Comparison of ENCODE assay signal across 25 cellular contexts in the genomic region with DNA sequence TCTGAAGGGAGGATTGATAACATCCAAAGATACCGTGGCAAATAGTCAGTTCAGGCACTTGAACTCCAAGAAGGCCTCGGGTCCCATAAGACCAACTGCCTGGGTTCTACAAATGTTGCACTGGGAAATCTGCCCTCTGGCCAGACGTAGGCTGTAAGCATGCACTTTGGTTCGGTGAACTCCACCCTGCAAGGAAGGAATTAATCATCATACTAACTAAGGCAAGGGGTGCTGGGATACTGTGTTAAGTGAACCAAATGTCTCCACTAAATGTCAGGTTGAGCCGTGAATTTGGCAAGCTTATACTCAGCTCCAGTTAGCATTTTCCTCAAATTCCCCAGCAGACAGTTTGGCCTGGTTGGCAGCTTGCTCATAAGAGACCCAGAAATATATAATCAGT.
DNase-seq lines count a peak whose midpoint lies in the region; ATAC-seq, FAIRE-seq and TF ChIP-seq lines count a peak whose summit lies in the region.
"Had no signal": no experiment of that assay in that cellular context is flagged by ENCODE, and none has a peak within 500 bp of the region (broad histone marks: within the 10 kb centered on the region; RNA-seq: fewer than 3 reads in every experiment).

No MANE protein-coding gene starts in this region.

- no peak for FAIRE-seq in kidney (lab: Jason Lieb, UNC)
- FAIRE-seq: GM12892, GM19239, H1 had no signal

- intact Hi-C loops in right cardiac atrium (cut with DNase I) = no loop called here
- intact Hi-C loops in heart left ventricle (cut with DNase I) = no loop called here
- intact Hi-C loops in kidney (cut with DNase I) = no loop called here
- intact Hi-C loops in lower lobe of right lung (cut with DNase I) = no loop called here

- TF ChIP-seq CTCF in heart left ventricle (IDR thresholded peaks at IDR 0.05) = no peak
- no peak for TF ChIP-seq CTCF in kidney (IDR thresholded peaks at IDR 0.05; ENCODE audit: borderline replicate concordance, extremely low read depth, insufficient read depth)
- no peak for TF ChIP-seq CTCF in retinal pigment epithelial cell (conservative IDR thresholded peaks at IDR 0.05; ENCODE audit: low read depth, low read length)
- no peak for TF ChIP-seq CTCF in foreskin fibroblast (IDR thresholded peaks at IDR 0.05; ENCODE audit: low read depth, low read length)
- TF ChIP-seq CTCF in lower lobe of right lung (IDR thresholded peaks at IDR 0.05) = no peak

- WGBS in right cardiac atrium = 51% methylated on average over 5 of the region's 5 CpGs
- 59 to 69% (median 63%) methylated on average over 5 of the region's 5 CpGs for WGBS in heart left ventricle, 4 donors

- DNase-seq in right cardiac atrium = peak in 2 of 3 donors; percentile 32 to 36
- DNase-seq in heart left ventricle = no peak
- DNase-seq in kidney = no peak
- DNase-seq in retinal pigment epithelial cell (ENCODE audit: low read depth) = peak; percentile 16
- DNase-seq in DMS 273 treated with DMSO at 0.1 percent for 48 hours (lab: John Stamatoyannopoulos, UW) = no peak
- DNase-seq in foreskin fibroblast = no peak
- DNase-seq in lower lobe of right lung = no peak
- DNase-seq: 8988T; ACHN; BE2C; CD8-positive, alpha-beta memory T cell; DMS79 treated with DMSO at 0.1 percent for 48 hours; HCEC 1CT; KBM-7; MV-4-11; NCI-H1105; NCI-H1436 treated with DMSO at 0.1 percent for 48 hours; NCI-H187 treated with DMSO at 0.1 percent for 48 hours; NCI-H2107; NCI-H524 treated with DMSO at 0.1 percent for 48 hours; NCI-H774 had no signal

- no peaks in the 10 kb centered on the region for H3K4me1 ChIP-seq in right cardiac atrium (ENCODE audit: control insufficient read depth, insufficient read depth, low read length)
- no peaks in the 10 kb centered on the region for H3K4me1 ChIP-seq in heart left ventricle
- H3K4me1 ChIP-seq in kidney (ENCODE audit: control insufficient read depth in 1 of 2, insufficient read depth in 1 of 2, low read depth in 1 of 2, low read length in 2 of 2) = peaks cover 2 to 19% of the 10 kb centered on the region in 2 donors
- no peaks in the 10 kb centered on the region for H3K4me1 ChIP-seq in lower lobe of right lung
- H3K4me1 ChIP-seq: BE2C had no signal

- H3K9ac ChIP-seq in kidney (ENCODE audit: low read length in 2 of 2) = no peak overlapping the region

- H3K36me3 ChIP-seq in heart left ventricle = no peaks in the 10 kb centered on the region
- no peaks in the 10 kb centered on the region for H3K36me3 ChIP-seq in kidney (ENCODE audit: control insufficient read depth in 1 of 2, insufficient read depth in 2 of 2, low read length in 2 of 2)
- H3K36me3 ChIP-seq in lower lobe of right lung = no peaks in the 10 kb centered on the region
- H3K36me3 ChIP-seq: BE2C had no signal

- H3K9me3 ChIP-seq in right cardiac atrium (ENCODE audit: control insufficient read depth, low read length) (no peaks in the 10 kb centered on the region), heart left ventricle (peaks cover 0 to 5% (median 0%) of the 10 kb centered on the region in 12 donors), kidney (ENCODE audit: control insufficient read depth in 1 of 2, low read length in 2 of 2) (no peaks in the 10 kb centered on the region), lower lobe of right lung (no peaks in the 10 kb centered on the region)
- H3K9me3 ChIP-seq: BE2C had no signal

- peak; percentile 52 to 76 for ATAC-seq in right cardiac atrium
- no peak for ATAC-seq in heart left ventricle
- ATAC-seq in HG03097 (IDR thresholded peaks at IDR 0.05; ENCODE audit: low FRiP score, unreplicated experiment) = no peak
- ATAC-seq in lower lobe of right lung = no peak

- H3K27ac ChIP-seq in right cardiac atrium (ENCODE audit: low read length) (no peak overlapping the region), heart left ventricle (no peak overlapping the region), kidney (ENCODE audit: low read depth in 2 of 2, low read length in 2 of 2) (peak overlapping the region; percentile 16 to 30), lower lobe of right lung (no peak overlapping the region)

- H3K4me3 ChIP-seq in right cardiac atrium (ENCODE audit: low read length) (no peak overlapping the region), heart left ventricle (no peak overlapping the region), kidney (ENCODE audit: low read length in 2 of 2) (peak overlapping the region in 1 of 2 donors; percentile 9), retinal pigment epithelial cell (ENCODE audit: low read length) (no peak overlapping the region), foreskin fibroblast (ENCODE audit: low read depth in 1 of 2, low read length in 2 of 2) (no peak overlapping the region), lower lobe of right lung (no peak overlapping the region)

- H3K27me3 ChIP-seq in right cardiac atrium (ENCODE audit: control insufficient read depth, insufficient read depth) (no peaks in the 10 kb centered on the region), heart left ventricle (no peaks in the 10 kb centered on the region), lower lobe of right lung (ENCODE audit: low read depth) (no peaks in the 10 kb centered on the region)
- H3K27me3 ChIP-seq: BE2C had no signal

- TF ChIP-seq POLR2A in heart left ventricle (IDR thresholded peaks at IDR 0.05) = no peak

Comparison
In these comparisons a context has a peak if more than half of its experiments do, and no peak if none do; other contexts are left out.
1. ATAC-seq: peak in right cardiac atrium (2 of 2); none in heart left ventricle (0 of 4), HG03097 (single experiment) and lower lobe of right lung (0 of 2).
2. DNase-seq: peak in right cardiac atrium (2 of 3) and retinal pigment epithelial cell (single experiment); none in heart left ventricle (0 of 5), kidney (single experiment), DMS 273 treated with DMSO at 0.1 percent for 48 hours (single experiment), foreskin fibroblast (0 of 2) and lower lobe of right lung (single experiment).
3. H3K27ac ChIP-seq: peak in kidney (2 of 2); none in right cardiac atrium (single experiment), heart left ventricle (0 of 12) and lower lobe of right lung (single experiment).